In the genomic region with DNA sequence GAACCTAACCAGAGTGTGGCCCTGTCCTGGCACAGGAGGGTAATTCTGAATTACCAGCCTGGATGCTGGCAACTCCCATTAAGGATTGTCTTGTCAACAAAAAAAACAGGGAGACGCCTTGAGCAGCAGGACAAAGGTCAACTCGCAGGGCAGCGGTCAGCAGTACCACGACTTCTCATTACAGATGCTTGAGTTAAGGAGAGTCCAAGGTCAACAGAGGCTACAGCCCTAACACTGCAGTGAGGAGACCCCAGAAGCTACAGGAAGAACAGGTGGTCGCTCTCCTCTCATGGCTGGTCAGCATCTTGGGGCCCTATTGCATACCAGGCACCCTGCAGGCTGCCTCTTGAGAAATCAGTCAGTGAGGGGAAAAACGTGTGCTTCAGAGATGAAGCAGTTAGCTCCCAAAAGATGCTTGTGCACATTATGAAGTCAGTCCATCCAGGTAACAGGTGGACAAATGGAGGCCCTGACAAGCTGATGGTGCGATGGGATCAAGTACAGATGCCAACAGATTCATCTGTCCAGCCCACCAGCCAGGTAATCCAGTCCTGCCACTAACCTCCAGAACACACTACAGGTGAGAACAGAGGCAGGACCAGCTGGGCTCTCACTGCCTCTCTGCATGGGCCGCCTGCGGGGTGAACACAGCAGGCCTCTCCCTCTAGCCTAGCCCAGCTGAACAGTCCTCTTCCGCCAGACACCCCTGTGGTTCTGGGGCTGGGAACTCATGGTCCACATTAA, we compare ENCODE assay signal across 9 cellular contexts. TPM values are rescaled to one million over a fixed set of nuclear protein-coding genes. Genes with fewer than 3 reads are reported as not detected.
DNase-seq lines count a peak whose midpoint lies in the region; TF ChIP-seq lines count a peak whose summit lies in the region.
"Had no signal": no experiment of that assay in that cellular context is flagged by ENCODE, and none has a peak within 500 bp of the region (broad histone marks: within the 10 kb centered on the region; RNA-seq: fewer than 3 reads in every experiment).

No MANE protein-coding gene starts in this region.

- H3K27ac ChIP-seq in dorsolateral prefrontal cortex = peak overlapping the region in 33 of 59 donors; percentile 7 to 94 (median 81)
- H3K27ac ChIP-seq in neutrophil = peak overlapping the region; percentile 100
- no peak overlapping the region for H3K27ac ChIP-seq in effector memory CD4-positive, alpha-beta T cell (ENCODE audit: insufficient read depth, low read length, poor library complexity, severe bottlenecking)
- no peak overlapping the region for H3K27ac ChIP-seq in brain microvascular endothelial cell

- in situ Hi-C loops in brain microvascular endothelial cell (cut with HindIII; ENCODE audit: low pct_ligation_motif_present, low sequenced_read_pairs) = no loop called here

- no peaks in the 10 kb centered on the region for H3K9me3 Mint-ChIP-seq in CD14-positive monocyte

- peaks cover 70 to 79% of the 10 kb centered on the region in 2 donors for H3K36me3 Mint-ChIP-seq in CD14-positive monocyte

- H3K4me1 Mint-ChIP-seq in CD14-positive monocyte = peaks cover 67% of the 10 kb centered on the region

- no peaks in the 10 kb centered on the region for H3K9me3 ChIP-seq in neutrophil
- no peaks in the 10 kb centered on the region for H3K9me3 ChIP-seq in effector memory CD4-positive, alpha-beta T cell (ENCODE audit: control insufficient read depth, low read length)

- TF ChIP-seq CTCF in CD14-positive monocyte (IDR thresholded peaks at IDR 0.05) (no peak), LNCaP clone FGC (IDR thresholded peaks at IDR 0.05; ENCODE audit: control insufficient read depth, extremely low read depth, insufficient read depth) (no peak), dorsolateral prefrontal cortex (IDR thresholded peaks at IDR 0.05 in 54 of 56, conservative IDR thresholded peaks at IDR 0.05 in 2 of 56; ENCODE audit: low read depth in 1 of 56, partially characterized antibody in 56 of 56) (no peak), neutrophil (IDR thresholded peaks at IDR 0.05) (no peak), brain microvascular endothelial cell (IDR thresholded peaks at IDR 0.05; ENCODE audit: low read depth, low read length, missing control alignments) (no peak), GM10266 (IDR thresholded peaks at IDR 0.05; ENCODE audit: control insufficient read depth, insufficient read depth, low read depth, missing control alignments) (no peak)

- H3K4me1 ChIP-seq in neutrophil (ENCODE audit: control insufficient read depth in 1 of 2, insufficient read depth in 1 of 2, low read depth in 1 of 2, low read length in 1 of 2) = peaks cover 52 to 59% of the 10 kb centered on the region in 2 experiments
- H3K4me1 ChIP-seq in effector memory CD4-positive, alpha-beta T cell (ENCODE audit: control insufficient read depth, insufficient read depth, low read length, poor library complexity, severe bottlenecking) = peaks cover 42% of the 10 kb centered on the region

- peaks cover 0 to 3% (median 0%) of the 10 kb centered on the region in 3 donors for H3K27me3 Mint-ChIP-seq in CD14-positive monocyte (ENCODE audit: low read depth in 3 of 3)

- H3K4me3 ChIP-seq in LNCaP clone FGC (ENCODE audit: low read depth, low read length) (peak overlapping the region; percentile 5; the same call in 1 of the 2 replicates), dorsolateral prefrontal cortex (peak overlapping the region in 1 of 59 donors; percentile 26), neutrophil (ENCODE audit: low read depth in 1 of 2, low read length in 1 of 2) (no peak overlapping the region), brain microvascular endothelial cell (ENCODE audit: low read depth, low read length) (no peak overlapping the region)
- no peak overlapping the region for H3K4me3 ChIP-seq in effector memory CD4-positive, alpha-beta T cell (ENCODE audit: insufficient read depth, low read depth, low read length, poor library complexity, severe bottlenecking)

- peak overlapping the region; percentile 46 to 93 (median 70) for H3K27ac Mint-ChIP-seq in CD14-positive monocyte

- DNase-seq in CD14-positive monocyte (ENCODE audit: low spot score) (no peak), LNCaP clone FGC (ENCODE audit: low read depth) (no peak), dorsolateral prefrontal cortex (no peak), brain microvascular endothelial cell (no peak), GM10266 (ENCODE audit: extremely low spot score) (no peak), retina (no peak)
- no peak for DNase-seq in effector memory CD4-positive, alpha-beta T cell

- no peak overlapping the region for H3K4me3 Mint-ChIP-seq in CD14-positive monocyte

- intact Hi-C loops in CD14-positive monocyte (cut with micrococcal nuclease) (no loop called here), dorsolateral prefrontal cortex (cut with DNase I) (no loop called here)

- H3K36me3 ChIP-seq in neutrophil (peaks cover 75% of the 10 kb centered on the region), brain microvascular endothelial cell (replicated peaks) (peaks cover 61% of the 10 kb centered on the region)
- H3K36me3 ChIP-seq in effector memory CD4-positive, alpha-beta T cell (ENCODE audit: control insufficient read depth, insufficient read depth, low read length) = peaks cover 45% of the 10 kb centered on the region

- H3K27me3 ChIP-seq in dorsolateral prefrontal cortex (no peaks in the 10 kb centered on the region), neutrophil (no peaks in the 10 kb centered on the region), brain microvascular endothelial cell (replicated peaks) (no peaks in the 10 kb centered on the region)
- H3K27me3 ChIP-seq in effector memory CD4-positive, alpha-beta T cell (replicated peaks; ENCODE audit: control insufficient read depth, insufficient read depth, low read length, poor library complexity, severe bottlenecking) = no peaks in the 10 kb centered on the region

RNA-seq across cellular contexts. Expression of gene CSNK1D, which starts 4.2 kb away (rescaled TPM):
- 10 to 100 TPM; 47.0 to 60.9 TPM for polyA plus RNA-seq in CD14-positive monocyte
- 100 to 1,000 TPM in 117 of 120 experiments, 10 to 100 TPM in 3; 96.2 to 160 (median 125) TPM for total RNA-seq in dorsolateral prefrontal cortex

RNA-seq across cellular contexts. Expression of gene SLC16A3, which starts 40.5 kb away (rescaled TPM):
- 10 to 100 TPM; 26.3 to 35.3 TPM for polyA plus RNA-seq in CD14-positive monocyte
- 10 to 100 TPM in 76 of 120 experiments, 1 to 10 TPM in 44; 4.8 to 45.0 (median 12.2) TPM for total RNA-seq in dorsolateral prefrontal cortex

RNA-seq across cellular contexts. Expression of gene CD7, which starts 48.1 kb away (rescaled TPM):
- under 1 TPM; 0.38 to 0.42 TPM for polyA plus RNA-seq in CD14-positive monocyte
- 1 to 10 TPM in 24 of 120 experiments, under 1 TPM in 50, not detected in 46; 0.24 to 2.2 (median 0.71) TPM for total RNA-seq in dorsolateral prefrontal cortex
- total RNA-seq: HT1080 had no signal

RNA-seq across cellular contexts. Expression of gene CCDC57, which starts 56.7 kb away (rescaled TPM):
- 10 to 100 TPM; 17.1 to 20.1 TPM for polyA plus RNA-seq in CD14-positive monocyte
- total RNA-seq in dorsolateral prefrontal cortex = 100 to 1,000 TPM in 17 of 120 experiments, 10 to 100 TPM in 103; 38.5 to 134 (median 72.6) TPM

Comparison
In these comparisons a context has a peak if more than half of its experiments do, and no peak if none do; other contexts are left out.
1. H3K27ac ChIP-seq: peak in dorsolateral prefrontal cortex (33 of 59) and neutrophil (single experiment); none in effector memory CD4-positive, alpha-beta T cell (single experiment) and brain microvascular endothelial cell (single experiment).